8 cellular contexts compared by ENCODE assay signal in the genomic region with DNA sequence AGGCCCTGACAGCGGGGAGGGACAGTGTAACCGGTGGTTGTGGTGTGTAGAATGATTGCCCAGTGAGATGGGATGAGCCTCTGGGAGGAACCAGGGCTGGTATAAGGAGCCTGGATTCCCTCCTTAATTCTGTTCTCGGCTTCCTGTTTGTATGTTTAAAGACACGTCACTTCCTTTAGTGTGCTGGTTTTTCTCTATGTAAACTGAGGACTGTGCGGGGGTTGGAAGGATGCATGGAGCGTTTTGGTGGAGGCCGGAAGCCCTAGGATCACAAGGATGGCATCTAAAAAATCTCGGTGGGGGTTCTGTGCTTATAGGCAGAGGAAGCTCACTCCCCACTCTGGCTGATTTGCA. TPM values are rescaled to one million over a fixed set of nuclear protein-coding genes. Genes with fewer than 3 reads are reported as not detected.
DNase-seq lines count a peak whose midpoint lies in the region; ATAC-seq and TF ChIP-seq lines count a peak whose summit lies in the region.

No MANE protein-coding gene starts in this region.

- H3K36me3 Mint-ChIP-seq in activated CD8-positive, alpha-beta memory T cell treated with anti-CD3 and anti-CD28 coated beads, Interleukin-2, amount 10 ng/mL, durations not matched to agents 7 days and 5 days: peaks cover 6% of the 10 kb centered on the region

- 12% methylated on average over 7 of the region's 8 CpGs for WGBS in right lobe of liver (ENCODE audit: insufficient coverage, low coverage, low lambda C conversion rate, missing lambda C conversion rate)
- WGBS in urinary bladder: 3% methylated on average over 8 of the region's 8 CpGs

- peak overlapping the region; percentile 80 for H3K4me3 Mint-ChIP-seq in activated CD8-positive, alpha-beta memory T cell treated with anti-CD3 and anti-CD28 coated beads, Interleukin-2, amount 10 ng/mL, durations not matched to agents 7 days and 5 days

- TF ChIP-seq POLR2A in breast epithelium (IDR thresholded peaks at IDR 0.05) (no peak), right lobe of liver (IDR thresholded peaks at IDR 0.05) (no peak)

- ATAC-seq in activated CD8-positive, alpha-beta memory T cell treated with anti-CD3 and anti-CD28 coated beads, Interleukin-2, amount 10 ng/mL, durations not matched to agents 7 days and 5 days: peak; percentile 34
- no peak for ATAC-seq in right lobe of liver
- ATAC-seq in GM19324 (IDR thresholded peaks at IDR 0.05; ENCODE audit: low FRiP score, unreplicated experiment): no peak

- H3K27ac Mint-ChIP-seq in activated CD8-positive, alpha-beta memory T cell treated with anti-CD3 and anti-CD28 coated beads, Interleukin-2, amount 10 ng/mL, durations not matched to agents 7 days and 5 days: peak overlapping the region; percentile 93

- peaks cover 11 to 27% of the 10 kb centered on the region in 2 donors for H3K4me1 ChIP-seq in breast epithelium
- peaks cover 0 to 32% (median 9%) of the 10 kb centered on the region in 4 donors for H3K4me1 ChIP-seq in right lobe of liver
- no peaks in the 10 kb centered on the region for H3K4me1 ChIP-seq in urinary bladder (ENCODE audit: insufficient read depth)

- H3K36me3 ChIP-seq in breast epithelium: no peaks in the 10 kb centered on the region
- H3K36me3 ChIP-seq in right lobe of liver: no peaks in the 10 kb centered on the region
- H3K36me3 ChIP-seq in urinary bladder (ENCODE audit: insufficient read depth): no peaks in the 10 kb centered on the region

- TF ChIP-seq CTCF in breast epithelium (IDR thresholded peaks at IDR 0.05) (no peak), right lobe of liver (IDR thresholded peaks at IDR 0.05) (no peak)

- CTCF ChIA-PET in activated CD8-positive, alpha-beta memory T cell treated with anti-CD3 and anti-CD28 coated beads, Interleukin-2, amount 10 ng/mL, durations not matched to agents 7 days and 5 days (lab: Charles Lee): interaction anchor here (1.0 to 5.2 kb wide), 5 partner anchors 13 to 484 kb away, joined by 3 to 73 read pairs (median 6); a partner anchor contains a TSS

- H3K4me3 ChIP-seq in breast epithelium (peak overlapping the region; percentile 64 to 79 (median 67)), right lobe of liver (peak overlapping the region; percentile 80 to 99 (median 87)), urinary bladder (ENCODE audit: low read depth, low read length) (peak overlapping the region; percentile 64)

- H3K27me3 Mint-ChIP-seq in activated CD8-positive, alpha-beta memory T cell treated with anti-CD3 and anti-CD28 coated beads, Interleukin-2, amount 10 ng/mL, durations not matched to agents 7 days and 5 days: peaks cover under 1% of the 10 kb centered on the region

- H3K27me3 ChIP-seq in breast epithelium (no peaks in the 10 kb centered on the region), right lobe of liver (no peaks in the 10 kb centered on the region)

- H3K27ac ChIP-seq in breast epithelium: peak overlapping the region; percentile 86 to 90
- peak overlapping the region; percentile 90 to 98 (median 95) for H3K27ac ChIP-seq in right lobe of liver
- peak overlapping the region; percentile 90 for H3K27ac ChIP-seq in urinary bladder (ENCODE audit: low read depth)

- no peaks in the 10 kb centered on the region for H3K9me3 Mint-ChIP-seq in activated CD8-positive, alpha-beta memory T cell treated with anti-CD3 and anti-CD28 coated beads, Interleukin-2, amount 10 ng/mL, durations not matched to agents 7 days and 5 days (ENCODE audit: low read depth)

- intact Hi-C loops in breast epithelium (cut with DNase I; ENCODE audit: low total_unique reads) (no loop called here), right lobe of liver (cut with DNase I) (no loop called here)

- no peaks in the 10 kb centered on the region for H3K9me3 ChIP-seq in breast epithelium
- no peaks in the 10 kb centered on the region for H3K9me3 ChIP-seq in right lobe of liver

- DNase-seq in activated CD8-positive, alpha-beta memory T cell treated with anti-CD3 and anti-CD28 coated beads, Interleukin-2, amount 10 ng/mL, durations not matched to agents 7 days and 5 days: no peak
- DNase-seq in activated CD8-positive, alpha-beta memory T cell treated with anti-CD3 and anti-CD28 coated beads, Interleukin-2, amount 50 U/mL, for 48 hours: no peak
- DNase-seq in MV-4-11 (lab: John Stamatoyannopoulos, UW) (peak; percentile 54), breast epithelium (ENCODE audit: low spot score in 2 of 2) (no peak), right lobe of liver (no peak), SK-N-DZ (ENCODE audit: low spot score) (no peak)

- H3K4me1 Mint-ChIP-seq in activated CD8-positive, alpha-beta memory T cell treated with anti-CD3 and anti-CD28 coated beads, Interleukin-2, amount 10 ng/mL, durations not matched to agents 7 days and 5 days: peaks cover 70% of the 10 kb centered on the region

RNA-seq across cellular contexts. Expression of a gene that starts 1.0 kb away (rescaled TPM):
- 10 to 100 TPM; 37.2 to 46.2 TPM for total RNA-seq in activated CD8-positive, alpha-beta memory T cell treated with anti-CD3 and anti-CD28 coated beads, Interleukin-2, amount 10 ng/mL, durations not matched to agents 7 days and 5 days
- total RNA-seq in breast epithelium (10 to 100 TPM; 17.8 to 31.1 (median 27.4) TPM), right lobe of liver (10 to 100 TPM; 15.6 to 28.3 (median 20.7) TPM), urinary bladder (12.8 TPM)
- polyA plus RNA-seq in urinary bladder: 46.7 TPM
- 72.1 and 78.3 TPM in 2 replicates for polyA plus RNA-seq in SK-N-DZ (2014; cell fraction: cytosol; rRNA removed)
- polyA plus RNA-seq in SK-N-DZ (2014; cell fraction: nucleus; rRNA removed): 29.8 and 37.9 TPM in 2 replicates

RNA-seq across cellular contexts. Expression of a gene that starts 6.0 kb away (rescaled TPM):
- not detected for total RNA-seq in activated CD8-positive, alpha-beta memory T cell treated with anti-CD3 and anti-CD28 coated beads, Interleukin-2, amount 10 ng/mL, durations not matched to agents 7 days and 5 days
- under 1 TPM in 1 of 3 donors, not detected in 2; 0.48 TPM for total RNA-seq in breast epithelium
- total RNA-seq in right lobe of liver: not detected
- total RNA-seq in urinary bladder: not detected
- 0.28 TPM for polyA plus RNA-seq in urinary bladder
- not detected in 2 replicates for polyA plus RNA-seq in SK-N-DZ (2014; cell fraction: cytosol; rRNA removed)
- 0.13 TPM in 1 of 2 replicates, not detected in the other for polyA plus RNA-seq in SK-N-DZ (2014; cell fraction: nucleus; rRNA removed)

RNA-seq across cellular contexts. Expression of a gene that starts 15.0 kb away (rescaled TPM):
- 10 to 100 TPM; 25.0 to 26.4 TPM for total RNA-seq in activated CD8-positive, alpha-beta memory T cell treated with anti-CD3 and anti-CD28 coated beads, Interleukin-2, amount 10 ng/mL, durations not matched to agents 7 days and 5 days
- total RNA-seq in breast epithelium (10 to 100 TPM; 11.2 to 24.4 (median 21.6) TPM), right lobe of liver (1 to 10 TPM; 4.5 to 9.5 (median 5.4) TPM), urinary bladder (5.8 TPM)
- polyA plus RNA-seq in urinary bladder: 16.5 TPM
- polyA plus RNA-seq in SK-N-DZ (2014; cell fraction: cytosol; rRNA removed): 14.4 and 23.2 TPM in 2 replicates
- polyA plus RNA-seq in SK-N-DZ (2014; cell fraction: nucleus; rRNA removed): 31.9 and 32.7 TPM in 2 replicates

RNA-seq across cellular contexts. Expression of a gene that starts 38.5 kb away (rescaled TPM):
- under 1 TPM in 1 of 2 experiments, not detected in 1; 0.28 TPM for total RNA-seq in activated CD8-positive, alpha-beta memory T cell treated with anti-CD3 and anti-CD28 coated beads, Interleukin-2, amount 10 ng/mL, durations not matched to agents 7 days and 5 days
- total RNA-seq in breast epithelium (10 to 100 TPM in 1 of 3 donors, 1 to 10 TPM in 2; 4.4 to 35.1 (median 9.9) TPM), right lobe of liver (not detected), urinary bladder (8.6 TPM)
- polyA plus RNA-seq in urinary bladder: 15.8 TPM
- polyA plus RNA-seq in SK-N-DZ (2014; cell fraction: cytosol; rRNA removed): 1.8 and 2.1 TPM in 2 replicates
- polyA plus RNA-seq in SK-N-DZ (2014; cell fraction: nucleus; rRNA removed): 1.1 and 2.0 TPM in 2 replicates
